In genomic region chr17:73232587-73233373, GRCh38 we compare ENCODE assay signal across 8 cellular contexts. TPM values are rescaled to one million over a fixed set of nuclear protein-coding genes. Genes with fewer than 3 reads are reported as not detected.
DNase-seq lines count a peak whose midpoint lies in the region; ATAC-seq and TF ChIP-seq lines count a peak whose summit lies in the region.

No MANE protein-coding gene starts in this region.

- TF ChIP-seq EP300 in neural cell (conservative IDR thresholded peaks at IDR 0.05; ENCODE audit: poor library complexity, severe bottlenecking): no peak

- in situ Hi-C loops in GM23248 (cut with MboI): no loop called here

- peaks cover 5% of the 10 kb centered on the region; the same call in 1 of the 2 replicates for H3K36me3 ChIP-seq in GM23248 (ENCODE audit: low read depth)
- H3K36me3 ChIP-seq in Karpas-422 (ENCODE audit: insufficient read depth, low read length): peaks cover 7% of the 10 kb centered on the region; the same call in 1 of the 2 replicates
- H3K36me3 ChIP-seq in neural cell (ENCODE audit: insufficient read depth, low read length): no peaks in the 10 kb centered on the region

- H3F3A ChIP-seq in GM23248 (ENCODE audit: insufficient read depth) (peaks cover 23% of the 10 kb centered on the region), neural cell (ENCODE audit: insufficient read depth, low read length, poor library complexity, severe bottlenecking) (no peaks in the 10 kb centered on the region)

- H3K9ac ChIP-seq in GM23248: peak overlapping the region; percentile 86
- peak overlapping the region; percentile 94 for H3K9ac ChIP-seq in Karpas-422 (ENCODE audit: low read length)
- H3K9ac ChIP-seq in neural cell (ENCODE audit: low read length): peak overlapping the region; percentile 85

- no peak for TF ChIP-seq RAD21 in neural cell (conservative IDR thresholded peaks at IDR 0.05)

- peak overlapping the region; percentile 31 for H3K27ac ChIP-seq in GM23248
- H3K27ac ChIP-seq in Karpas-422 (ENCODE audit: low read length): peak overlapping the region; percentile 66
- peak overlapping the region; percentile 87 for H3K27ac ChIP-seq in neural cell (ENCODE audit: low read length)

- no peaks in the 10 kb centered on the region for H4K20me1 ChIP-seq in GM23248 (ENCODE audit: insufficient read depth)
- peaks cover 14% of the 10 kb centered on the region for H4K20me1 ChIP-seq in Karpas-422 (ENCODE audit: insufficient read depth, low read depth, low read length)
- H4K20me1 ChIP-seq in neural cell (ENCODE audit: insufficient read depth): no peaks in the 10 kb centered on the region

- peaks cover 25% of the 10 kb centered on the region for H3K4me1 ChIP-seq in GM23248 (ENCODE audit: insufficient read depth)
- H3K4me1 ChIP-seq in Karpas-422 (ENCODE audit: low read length): peaks cover 47% of the 10 kb centered on the region

- WGBS in GM23248 (ENCODE audit: low coverage in 1 of 2, low lambda C conversion rate in 2 of 2, missing lambda C conversion rate in 2 of 2), 2 experiments: 2% methylated on average over 41 to 46 of the region's 48 CpGs

- H3K9me2 ChIP-seq in GM23248 (ENCODE audit: insufficient read depth) (no peaks in the 10 kb centered on the region), Karpas-422 (replicated peaks; ENCODE audit: insufficient read depth, low read length) (no peaks in the 10 kb centered on the region), neural cell (ENCODE audit: insufficient read depth, low read length) (no peaks in the 10 kb centered on the region)

- H3K79me2 ChIP-seq in GM23248 (ENCODE audit: insufficient read depth) (peaks cover 69% of the 10 kb centered on the region), Karpas-422 (ENCODE audit: low read length) (peaks cover 69% of the 10 kb centered on the region), neural cell (replicated peaks; ENCODE audit: insufficient read depth, low read length) (peaks cover 34% of the 10 kb centered on the region)

- ATAC-seq in GM18861 (IDR thresholded peaks at IDR 0.05; ENCODE audit: unreplicated experiment): no peak

- H3K4me3 ChIP-seq in GM23248 (peak overlapping the region; percentile 89), Karpas-422 (ENCODE audit: low read length) (peak overlapping the region; percentile 98), fibroblast of pulmonary artery (replicated peaks; ENCODE audit: low read depth, low read length) (peak overlapping the region; percentile 78), neural cell (ENCODE audit: low read length) (peak overlapping the region; percentile 98)

- H2AFZ ChIP-seq in GM23248 (peak overlapping the region; percentile 95), Karpas-422 (ENCODE audit: low read length) (peak overlapping the region; percentile 79), neural cell (ENCODE audit: low read depth, low read length) (peak overlapping the region; percentile 37)

- H3K9me3 ChIP-seq in GM23248 (ENCODE audit: low read depth) (no peaks in the 10 kb centered on the region), Karpas-422 (ENCODE audit: low read length) (no peaks in the 10 kb centered on the region), neural cell (ENCODE audit: low read length) (no peaks in the 10 kb centered on the region)

- H3K4me2 ChIP-seq in GM23248 (ENCODE audit: unreplicated experiment) (peak overlapping the region; percentile 77), Karpas-422 (ENCODE audit: low read depth, low read length, poor library complexity, severe bottlenecking) (peak overlapping the region; percentile 96), neural cell (ENCODE audit: low read length) (peak overlapping the region; percentile 54)

- no peaks in the 10 kb centered on the region for H3K27me3 ChIP-seq in GM23248 (replicated peaks; ENCODE audit: insufficient read depth)
- no peaks in the 10 kb centered on the region for H3K27me3 ChIP-seq in Karpas-422 (ENCODE audit: low read length)
- no peaks in the 10 kb centered on the region for H3K27me3 ChIP-seq in neural cell (ENCODE audit: insufficient read depth, low read depth, low read length)

- DNase-seq in NCI-H1694 treated with DMSO at 0.1 percent for 48 hours (lab: John Stamatoyannopoulos, UW) (peak; percentile 7), NCI-H1694 (lab: John Stamatoyannopoulos, UW) (no peak), GM23248 (peak; percentile 67), Karpas-422 (peak; percentile 76), fibroblast of pulmonary artery (ENCODE audit: low read depth) (peak; percentile 27)
- DNase-seq in activated CD8-positive, alpha-beta memory T cell treated with anti-CD3 and anti-CD28 coated beads, Interleukin-2, amount 50 U/mL, for 48 hours: peak; percentile 63

- TF ChIP-seq CTCF in fibroblast of pulmonary artery (IDR thresholded peaks at IDR 0.05; ENCODE audit: low read length, missing control alignments): no peak
- TF ChIP-seq CTCF in neural cell (IDR thresholded peaks at IDR 0.05; ENCODE audit: poor library complexity, severe bottlenecking): no peak

TF ChIP-seq in neural cell, 6 proteins besides CTCF, POLR2A, EP300 and RAD21:
- TF ChIP-seq REST (IDR thresholded peaks at IDR 0.05; ENCODE audit: borderline replicate concordance): peak; percentile 53
- no peak for TF ChIP-seq SMC3 (conservative IDR thresholded peaks at IDR 0.05; ENCODE audit: poor library complexity)
- no peak for TF ChIP-seq MXI1 (conservative IDR thresholded peaks at IDR 0.05; ENCODE audit: poor library complexity, severe bottlenecking)
- no peak for TF ChIP-seq EZH2 (IDR thresholded peaks at IDR 0.05; ENCODE audit: borderline replicate concordance, insufficient read depth, low read length, poor library complexity, severe bottlenecking)
- no peak for TF ChIP-seq TAF1 (IDR thresholded peaks at IDR 0.05; ENCODE audit: low read depth)
- peak; percentile 22 for TF ChIP-seq POLR2AphosphoS5 (IDR thresholded peaks at IDR 0.05)
TF ChIP-seq in neural cell: peak in this region for 2.

RNA-seq across cellular contexts. Expression of gene CPSF4L, which starts 28.9 kb away (rescaled TPM):
- not detected in 2 replicates for total RNA-seq in GM23248 (2014; rRNA removed; shearing (Covaris generic))
- polyA plus RNA-seq in GM23248 (2016; fragmentation: Nextera tagmentation; extraction: Ambion mirVana) (not detected in 2 replicates), neural cell (not detected in 2 replicates)
- not detected in 2 replicates for total RNA-seq in Karpas-422 (2014; rRNA removed; shearing (Covaris generic); ENCODE audit: low replicate concordance)
- 1.0 TPM in 1 of 2 replicates, not detected in the other for polyA minus RNA-seq in neural cell

RNA-seq across cellular contexts. Expression of gene COG1, which starts 39.9 kb away (rescaled TPM):
- total RNA-seq in GM23248 (2014; rRNA removed; shearing (Covaris generic)): 20.2 and 20.4 TPM in 2 replicates
- polyA plus RNA-seq in GM23248 (2016; fragmentation: Nextera tagmentation; extraction: Ambion mirVana) (31.8 and 34.1 TPM in 2 replicates), neural cell (23.5 and 26.3 TPM in 2 replicates)
- total RNA-seq in Karpas-422 (2014; rRNA removed; shearing (Covaris generic); ENCODE audit: low replicate concordance): 11.0 and 25.3 TPM in 2 replicates
- polyA minus RNA-seq in neural cell: 30.9 and 36.0 TPM in 2 replicates

Comparison
In these comparisons a context has a peak if more than half of its experiments do, and no peak if none do; other contexts are left out.
1. H2AFZ ChIP-seq: peak in every context shown above with its lines; median percentile 95 in GM23248; 79 in Karpas-422; 37 in neural cell.
2. H3K27ac ChIP-seq: peak in every context shown above with its lines; median percentile 87 in neural cell; 66 in Karpas-422; 31 in GM23248.